In genomic region chr5:79875230-79875629, GRCh38 we compare ENCODE assay signal across 17 cellular contexts.
"Had no signal": no experiment of that assay in that cellular context is flagged by ENCODE, and none has a peak within 500 bp of the region (broad histone marks: within the 10 kb centered on the region; RNA-seq: fewer than 3 reads in every experiment).

No MANE protein-coding gene starts in this region.

- H3K4me2 ChIP-seq: SK-N-SH had no signal

- H3K9me3 ChIP-seq: breast epithelium, ovary, SK-N-SH, transverse colon had no signal

- H3K9ac ChIP-seq: SK-N-SH had no signal

- H3K4me3 ChIP-seq: breast epithelium, ovary, transverse colon had no signal

- H3K27ac ChIP-seq: breast epithelium, ovary, transverse colon had no signal

- ATAC-seq: activated CD4-positive, CD25-positive, alpha-beta regulatory T cell treated with anti-CD3 and anti-CD28 coated beads, Interleukin-2, amount 50 U/mL, for 24 hours; esophagus mucosa; T-cell had no signal

- FAIRE-seq: frontal cortex, islet of Langerhans had no signal

- DNase-seq: activated naive CD4-positive, alpha-beta T cell; activated naive CD8-positive, alpha-beta T cell treated with anti-CD3 and anti-CD28 coated beads, Interleukin-2, amount 10 ng/mL, durations not matched to agents 7 days and 5 days; anterior cingulate cortex; mammary epithelial cell; ovary; SK-N-SH; stimulated activated CD4-positive, alpha-beta T cell treated with anti-CD3 and anti-CD28 coated beads, Interleukin-4, amount 100 ng/mL, for 24 hours; stimulated activated naive CD4-positive, alpha-beta T cell; substantia nigra; T-cell; T-helper 9 cell; transverse colon had no signal

- H3K4me1 ChIP-seq: breast epithelium, transverse colon had no signal

- H3K36me3 ChIP-seq: breast epithelium, ovary, transverse colon had no signal

- H3K27me3 ChIP-seq: breast epithelium, ovary, transverse colon had no signal
